1 cellular context compared by ENCODE assay signal in the genomic region with DNA sequence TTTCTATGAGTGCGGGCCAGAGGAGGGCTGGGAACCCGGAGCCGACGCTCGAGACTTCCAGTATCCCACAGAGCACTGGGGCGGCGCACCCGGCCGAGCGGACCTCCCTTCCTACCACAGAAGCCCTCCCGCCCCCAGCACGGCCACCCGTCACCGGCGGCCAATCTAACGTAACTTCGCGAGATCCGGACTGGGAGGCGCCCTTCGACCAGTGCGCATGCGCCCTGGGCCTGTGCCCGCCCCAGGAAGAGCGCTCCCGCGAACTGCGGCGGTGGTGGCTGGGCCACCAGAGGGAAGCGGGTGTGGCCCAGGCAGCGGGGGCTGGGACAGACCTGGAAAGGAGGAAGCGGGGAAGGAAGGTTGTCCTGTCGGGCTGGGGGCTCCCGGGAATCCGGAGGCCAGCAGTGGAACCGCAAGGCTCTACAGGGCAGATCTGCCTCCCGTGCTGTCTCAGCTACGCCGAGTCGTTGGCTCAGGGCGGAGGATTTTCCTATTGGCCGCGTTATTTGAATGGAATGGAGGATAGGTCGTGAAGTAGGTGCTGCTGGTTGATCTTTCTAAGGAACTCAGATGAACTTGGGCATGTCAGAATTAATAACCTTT.
TF ChIP-seq lines count a peak whose summit lies in the region.

A gene (minus strand): TSS at position 77 of the 603 bp plus-strand sequence. CDS start 166 bp downstream, outside the sequence.

TF ChIP-seq in K562, 482 proteins besides CTCF, POLR2A, EP300 and RAD21 (continued from another document):
- TF ChIP-seq, protein P1, sequence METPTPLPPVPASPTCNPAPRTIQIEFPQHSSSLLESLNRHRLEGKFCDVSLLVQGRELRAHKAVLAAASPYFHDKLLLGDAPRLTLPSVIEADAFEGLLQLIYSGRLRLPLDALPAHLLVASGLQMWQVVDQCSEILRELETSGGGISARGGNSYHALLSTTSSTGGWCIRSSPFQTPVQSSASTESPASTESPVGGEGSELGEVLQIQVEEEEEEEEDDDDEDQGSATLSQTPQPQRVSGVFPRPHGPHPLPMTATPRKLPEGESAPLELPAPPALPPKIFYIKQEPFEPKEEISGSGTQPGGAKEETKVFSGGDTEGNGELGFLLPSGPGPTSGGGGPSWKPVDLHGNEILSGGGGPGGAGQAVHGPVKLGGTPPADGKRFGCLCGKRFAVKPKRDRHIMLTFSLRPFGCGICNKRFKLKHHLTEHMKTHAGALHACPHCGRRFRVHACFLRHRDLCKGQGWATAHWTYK (CRISPR knock-in tag; IDR thresholded peaks at IDR 0.05): peak; percentile 29; the same call in 1 of the 2 replicates
- TF ChIP-seq RBM15 (IDR thresholded peaks at IDR 0.05; ENCODE audit: insufficient read depth, low read length) (no peak), RBM22 (IDR thresholded peaks at IDR 0.05; ENCODE audit: low read depth, low read length, poor library complexity, severe bottlenecking) (peak; percentile 7), PHF21A (IDR thresholded peaks at IDR 0.05; ENCODE audit: borderline replicate concordance, low read depth) (no peak; the same call in 1 of the 2 replicates), TAF1 (IDR thresholded peaks at IDR 0.05; ENCODE audit: control insufficient read depth, extremely low read depth, insufficient read depth, low read length, severe bottlenecking) (peak; percentile 70), XRCC5 (IDR thresholded peaks at IDR 0.05; ENCODE audit: low read depth, low read length) (no peak), POLR2B (IDR thresholded peaks at IDR 0.05; ENCODE audit: low read depth, partially characterized antibody) (peak; percentile 93), CREM (IDR thresholded peaks at IDR 0.05; ENCODE audit: low read depth) (peak; percentile 75), POLR3G (IDR thresholded peaks at IDR 0.05; ENCODE audit: extremely low read depth, insufficient read length, insufficient replicate concordance) (no peak), SIN3A (IDR thresholded peaks at IDR 0.05; ENCODE audit: borderline replicate concordance in 2 of 2, control insufficient read depth in 1 of 2, low read depth in 2 of 2, low read length in 2 of 2) (peak in 1 of 2 experiments; percentile 75; a peak in 2 of 4 replicates), XRCC3 (IDR thresholded peaks at IDR 0.05) (no peak), ZNF76 (CRISPR knock-in tag; IDR thresholded peaks at IDR 0.05; ENCODE audit: borderline replicate concordance) (0 out of 2 replicates have a peak, but pooled peaks have one; percentile 28), SLC30A9 (CRISPR knock-in tag; IDR thresholded peaks at IDR 0.05) (no peak), SMAD2 (IDR thresholded peaks at IDR 0.05; ENCODE audit: low read depth, low read length) (no peak)
- TF ChIP-seq, protein P2, sequence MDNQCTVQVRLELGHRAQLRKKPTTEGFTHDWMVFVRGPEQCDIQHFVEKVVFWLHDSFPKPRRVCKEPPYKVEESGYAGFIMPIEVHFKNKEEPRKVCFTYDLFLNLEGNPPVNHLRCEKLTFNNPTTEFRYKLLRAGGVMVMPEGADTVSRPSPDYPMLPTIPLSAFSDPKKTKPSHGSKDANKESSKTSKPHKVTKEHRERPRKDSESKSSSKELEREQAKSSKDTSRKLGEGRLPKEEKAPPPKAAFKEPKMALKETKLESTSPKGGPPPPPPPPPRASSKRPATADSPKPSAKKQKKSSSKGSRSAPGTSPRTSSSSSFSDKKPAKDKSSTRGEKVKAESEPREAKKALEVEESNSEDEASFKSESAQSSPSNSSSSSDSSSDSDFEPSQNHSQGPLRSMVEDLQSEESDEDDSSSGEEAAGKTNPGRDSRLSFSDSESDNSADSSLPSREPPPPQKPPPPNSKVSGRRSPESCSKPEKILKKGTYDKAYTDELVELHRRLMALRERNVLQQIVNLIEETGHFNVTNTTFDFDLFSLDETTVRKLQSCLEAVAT (IDR thresholded peaks at IDR 0.05): no peak; a peak in 1 of 4 replicates
